ENCODE assay signal across 29 cellular contexts in genomic region chr16:64654137-64654652, GRCh38.
DNase-seq lines count a peak whose midpoint lies in the region; ATAC-seq and TF ChIP-seq lines count a peak whose summit lies in the region.
"Had no signal": no experiment of that assay in that cellular context is flagged by ENCODE, and none has a peak within 500 bp of the region (broad histone marks: within the 10 kb centered on the region; RNA-seq: fewer than 3 reads in every experiment).

No MANE protein-coding gene starts in this region.

- H3K4ac ChIP-seq in mesenchymal stem cell (ENCODE audit: low read depth in 1 of 2, low read length in 2 of 2), result no peak overlapping the region

- ATAC-seq in HG03439 (IDR thresholded peaks at IDR 0.05; ENCODE audit: unreplicated experiment) (no peak), HG02588 (IDR thresholded peaks at IDR 0.05; ENCODE audit: unreplicated experiment) (no peak)
- ATAC-seq: right lobe of liver had no signal

- no peak overlapping the region for H2BK120ac ChIP-seq in mesenchymal stem cell (ENCODE audit: low read depth, low read length)

- DNase-seq in AG04450 (ENCODE audit: low read depth, low spot score), result peak; percentile 29
- peak; percentile 6 for DNase-seq in M059J (ENCODE audit: low read depth)
- DNase-seq in chondrocyte (ENCODE audit: low spot score), result no peak
- peak; percentile 78 for DNase-seq in mesenchymal stem cell
- no peak for DNase-seq in activated CD4-positive, alpha-beta T cell treated with anti-CD3 and anti-CD28 coated beads, Interleukin-2, amount 50 U/mL, for 1 hour
- DNase-seq in NCI-H2107 (lab: John Stamatoyannopoulos, UW), result no peak
- DNase-seq: activated CD4-positive, alpha-beta T cell treated with anti-CD3 and anti-CD28 coated beads, Interleukin-2, amount 50 U/mL, for 4 hours; activated CD4-positive, CD25-positive, alpha-beta regulatory T cell; activated CD8-positive, alpha-beta memory T cell treated with anti-CD3 and anti-CD28 coated beads, Interleukin-2, amount 50 U/mL, for 48 hours; aorta; effector CD4-positive, alpha-beta T cell; MM.1S; NCI-H1417; NCI-H2081 treated with DMSO at 0.1 percent for 48 hours; NCI-H345; NCI-H748 treated with DMSO at 0.1 percent for 48 hours; right lobe of liver; RPMI8226; stimulated activated CD4-positive, alpha-beta T cell treated with anti-CD3 and anti-CD28 coated beads, Interleukin-15, amount 100 ng/mL, for 24 hours; stimulated activated naive CD4-positive, alpha-beta T cell; testis had no signal

- H3K4me3 ChIP-seq in AG04450 (ENCODE audit: low read depth, low read length), result no peak overlapping the region
- H3K4me3 ChIP-seq in mesenchymal stem cell (ENCODE audit: insufficient read depth in 1 of 2, low read depth in 1 of 2, low read length in 2 of 2), result no peak overlapping the region
- H3K4me3 ChIP-seq: hepatocyte, right lobe of liver, SJSA1, testis, vagina had no signal

- peaks cover 33% of the 10 kb centered on the region for H3K9me3 Mint-ChIP-seq in chondrocyte (ENCODE audit: low read depth)

- H3K14ac ChIP-seq in mesenchymal stem cell (ENCODE audit: low read length in 2 of 2), result no peak overlapping the region

- no peaks in the 10 kb centered on the region for H3K79me1 ChIP-seq in mesenchymal stem cell (replicated peaks; ENCODE audit: low read length, poor library complexity, severe bottlenecking)

- no peak overlapping the region for H4K91ac ChIP-seq in mesenchymal stem cell (ENCODE audit: low read length)

- H3K4me3 Mint-ChIP-seq in chondrocyte (ENCODE audit: unreplicated experiment), result no peak overlapping the region
- H3K4me3 Mint-ChIP-seq: activated naive CD4-positive, alpha-beta T cell treated with anti-CD3 and anti-CD28 coated beads, Interleukin-2, amount 50 U/mL, for 24 hours; B cell; memory B cell had no signal

- H2AK5ac ChIP-seq in mesenchymal stem cell (ENCODE audit: low read length, severe bottlenecking), result no peak overlapping the region

- H2BK12ac ChIP-seq in mesenchymal stem cell (ENCODE audit: low read length in 2 of 2), result no peak overlapping the region

- no peak overlapping the region for H3K9ac ChIP-seq in mesenchymal stem cell (ENCODE audit: low read length)

- no peak overlapping the region for H3K23ac ChIP-seq in mesenchymal stem cell (ENCODE audit: low read length in 2 of 2)

- H3K27me3 ChIP-seq in AG04450 (ENCODE audit: control insufficient read depth, insufficient read depth, low read length) (no peaks in the 10 kb centered on the region), mesenchymal stem cell (ENCODE audit: control insufficient read depth in 1 of 2, insufficient read depth in 1 of 2, low read length in 2 of 2) (no peaks in the 10 kb centered on the region)
- H3K27me3 ChIP-seq: hepatocyte, right lobe of liver, SJSA1, testis, vagina had no signal

- H2BK5ac ChIP-seq in mesenchymal stem cell (ENCODE audit: low read depth, low read length, poor library complexity, severe bottlenecking), result no peak overlapping the region

- POLR2A ChIA-PET in AG04450 (lab: Yijun Ruan, JAX), result no interaction called here

- no peaks in the 10 kb centered on the region for H3K9me3 ChIP-seq in AG04450 (ENCODE audit: control insufficient read depth, insufficient read depth, low read length)
- H3K9me3 ChIP-seq in mesenchymal stem cell (ENCODE audit: control insufficient read depth, low read length), result peaks cover 4% of the 10 kb centered on the region
- H3K9me3 ChIP-seq: right lobe of liver, SJSA1, testis, vagina had no signal

- H3K4me1 ChIP-seq in mesenchymal stem cell (ENCODE audit: control insufficient read depth, insufficient read depth, low read depth, low read length), result no peaks in the 10 kb centered on the region
- H3K4me1 ChIP-seq: right lobe of liver, SJSA1, testis, vagina had no signal

- no peak overlapping the region for H3K18ac ChIP-seq in mesenchymal stem cell (ENCODE audit: low read depth in 1 of 2, low read length in 2 of 2)

- H3K4me1 Mint-ChIP-seq in chondrocyte (ENCODE audit: low read depth), result peaks cover 69% of the 10 kb centered on the region
- H3K4me1 Mint-ChIP-seq: activated naive CD4-positive, alpha-beta T cell treated with anti-CD3 and anti-CD28 coated beads, Interleukin-2, amount 50 U/mL, for 24 hours; B cell; memory B cell had no signal

- no peaks in the 10 kb centered on the region for H3K27me3 Mint-ChIP-seq in chondrocyte (ENCODE audit: low read depth)
- H3K27me3 Mint-ChIP-seq: activated naive CD4-positive, alpha-beta T cell treated with anti-CD3 and anti-CD28 coated beads, Interleukin-2, amount 50 U/mL, for 24 hours; B cell; memory B cell had no signal

- H3K36me3 Mint-ChIP-seq in chondrocyte (ENCODE audit: low read depth), result peaks cover 6% of the 10 kb centered on the region
- H3K36me3 Mint-ChIP-seq: activated naive CD4-positive, alpha-beta T cell treated with anti-CD3 and anti-CD28 coated beads, Interleukin-2, amount 50 U/mL, for 24 hours; memory B cell had no signal

- CTCF ChIA-PET in AG04450 (lab: Charles Lee), result no interaction called here

- TF ChIP-seq CTCF in AG04450 (IDR thresholded peaks at IDR 0.05; ENCODE audit: low read depth, low read length), result no peak
- TF ChIP-seq CTCF in chondrocyte (IDR thresholded peaks at IDR 0.05), result peak; percentile 71

- H2BK15ac ChIP-seq in mesenchymal stem cell (ENCODE audit: low read depth, poor library complexity, severe bottlenecking), result no peak overlapping the region

- H3K27ac Mint-ChIP-seq in chondrocyte (ENCODE audit: unreplicated experiment), result peak overlapping the region; percentile 81
- H3K27ac Mint-ChIP-seq: activated naive CD4-positive, alpha-beta T cell treated with anti-CD3 and anti-CD28 coated beads, Interleukin-2, amount 50 U/mL, for 24 hours; B cell; memory B cell had no signal

- H4K8ac ChIP-seq in mesenchymal stem cell (ENCODE audit: low read length), result no peak overlapping the region

- no peak overlapping the region for H2AFZ ChIP-seq in mesenchymal stem cell (ENCODE audit: low read depth, low read length)
- H2AFZ ChIP-seq: hepatocyte had no signal

- no peaks in the 10 kb centered on the region for H3K36me3 ChIP-seq in mesenchymal stem cell (ENCODE audit: control insufficient read depth in 1 of 2, insufficient read depth in 2 of 2, low read depth in 1 of 2, low read length in 2 of 2)
- H3K36me3 ChIP-seq: right lobe of liver, SJSA1, vagina had no signal

- H3K27ac ChIP-seq in AG04450 (ENCODE audit: low read depth, low read length) (no peak overlapping the region), mesenchymal stem cell (ENCODE audit: low read length, poor library complexity, severe bottlenecking) (no peak overlapping the region)
- H3K27ac ChIP-seq: hepatocyte, right lobe of liver, SJSA1, testis, vagina had no signal

- no peak overlapping the region for H3K4me2 ChIP-seq in mesenchymal stem cell (ENCODE audit: low read length, poor library complexity, severe bottlenecking)
- H3K4me2 ChIP-seq: hepatocyte had no signal

Comparison
In these comparisons a context has a peak if more than half of its experiments do, and no peak if none do; other contexts are left out.
1. DNase-seq: peak in AG04450 (single experiment), M059J (single experiment) and mesenchymal stem cell (single experiment); none in chondrocyte (single experiment), activated CD4-positive, alpha-beta T cell treated with anti-CD3 and anti-CD28 coated beads, Interleukin-2, amount 50 U/mL, for 1 hour (single experiment) and NCI-H2107 (single experiment).